16 cellular contexts compared by ENCODE assay signal in genomic region chr11:113684558-113684957, GRCh38. TPM values are rescaled to one million over a fixed set of nuclear protein-coding genes. Genes with fewer than 3 reads are reported as not detected.
DNase-seq lines count a peak whose midpoint lies in the region; ATAC-seq and TF ChIP-seq lines count a peak whose summit lies in the region.
"Had no signal": no experiment of that assay in that cellular context is flagged by ENCODE, and none has a peak within 500 bp of the region (broad histone marks: within the 10 kb centered on the region; RNA-seq: fewer than 3 reads in every experiment).

No MANE protein-coding gene starts in this region.

- no peak for TF ChIP-seq CTCF in Caco-2 (IDR thresholded peaks at IDR 0.05; ENCODE audit: insufficient read depth in 1 of 2, low read depth in 1 of 2, low read length in 1 of 2, severe bottlenecking in 1 of 2, unreplicated experiment in 1 of 2)
- TF ChIP-seq CTCF in fibroblast of the aortic adventitia (IDR thresholded peaks at IDR 0.05; ENCODE audit: insufficient read depth, low read length), result no peak
- no peak for TF ChIP-seq CTCF in lower leg skin (IDR thresholded peaks at IDR 0.05)

- ATAC-seq in sciatic nerve, result peak; percentile 86
- no peak for ATAC-seq in GM18907 (IDR thresholded peaks at IDR 0.05; ENCODE audit: unreplicated experiment)
- ATAC-seq: A549; CD8-positive, alpha-beta T cell; HCT116; HepG2 had no signal

- no peak overlapping the region for H3K4me3 Mint-ChIP-seq in Caco-2 (ENCODE audit: unreplicated experiment)
- H3K4me3 Mint-ChIP-seq: CD14-positive monocyte; CD8-positive, alpha-beta T cell had no signal

- H3K9me3 Mint-ChIP-seq in Caco-2 (ENCODE audit: unreplicated experiment), result no peaks in the 10 kb centered on the region
- H3K9me3 Mint-ChIP-seq: CD14-positive monocyte; CD8-positive, alpha-beta T cell had no signal

- BruUV-seq in Caco-2 (replicated peaks; lab: Mats Ljungman, UMichigan), result no TSS peak

- no peaks in the 10 kb centered on the region for H3K9me3 ChIP-seq in Caco-2
- H3K9me3 ChIP-seq: A549 had no signal

- no peak for TF ChIP-seq POLR2A in lower leg skin (IDR thresholded peaks at IDR 0.05)

- POLR2A ChIA-PET in Caco-2 (lab: Charles Lee), result no interaction called here

- no peaks in the 10 kb centered on the region for H3K27me3 ChIP-seq in Caco-2 (replicated peaks; ENCODE audit: control insufficient read depth, insufficient read depth, low read length)
- no peaks in the 10 kb centered on the region for H3K27me3 ChIP-seq in H7 (ENCODE audit: control insufficient read depth, insufficient read depth, low read length)

- H3K36me3 ChIP-seq in Caco-2 (ENCODE audit: control insufficient read depth, insufficient read depth, low read length) (no peaks in the 10 kb centered on the region), H7 (replicated peaks; ENCODE audit: control insufficient read depth, insufficient read depth, low read length) (no peaks in the 10 kb centered on the region)

- H3K36me3 Mint-ChIP-seq in Caco-2 (ENCODE audit: insufficient read depth, unreplicated experiment), result no peaks in the 10 kb centered on the region
- H3K36me3 Mint-ChIP-seq: CD14-positive monocyte; CD8-positive, alpha-beta T cell had no signal

- intact Hi-C loops in Caco-2 (cut with micrococcal nuclease; ENCODE audit: unreplicated experiment) (no loop called here), sciatic nerve (cut with DNase I) (no loop called here), lower leg skin (cut with DNase I; ENCODE audit: low total_unique reads) (loop anchor here (5.0 kb wide), 1 partner anchor 1083 kb away; no protein-coding TSS in a partner anchor)

- H3K27ac Mint-ChIP-seq in Caco-2 (ENCODE audit: unreplicated experiment), result peak overlapping the region; percentile 18
- H3K27ac Mint-ChIP-seq: CD14-positive monocyte; CD8-positive, alpha-beta T cell had no signal

- peaks cover 13% of the 10 kb centered on the region for H3K4me1 Mint-ChIP-seq in Caco-2 (ENCODE audit: low read depth, unreplicated experiment)
- H3K4me1 Mint-ChIP-seq: CD14-positive monocyte had no signal

- DNase-seq in Caco-2, result no peak
- DNase-seq in H7, result peak; percentile 16
- DNase-seq in fibroblast of the aortic adventitia (ENCODE audit: low read depth), result peak; percentile 18
- no peak for DNase-seq in sciatic nerve (ENCODE audit: low spot score)
- DNase-seq in lower leg skin (ENCODE audit: low spot score in 2 of 2), result no peak
- DNase-seq in SKM-1 treated with dmso at 0.1 percent for 144 hours (lab: John Stamatoyannopoulos, UW; ENCODE audit: unreplicated experiment), result no peak
- DNase-seq: CD8-positive, alpha-beta T cell; COR-L47; DND-41; GDM1 had no signal

- H3K27me3 Mint-ChIP-seq in Caco-2 (ENCODE audit: insufficient read depth, unreplicated experiment), result no peaks in the 10 kb centered on the region

- H3K4me3 ChIP-seq in Caco-2 (ENCODE audit: low read depth, low read length) (no peak overlapping the region), H7 (ENCODE audit: insufficient read depth, low read depth, low read length) (no peak overlapping the region), fibroblast of the aortic adventitia (ENCODE audit: low read depth, low read length) (no peak overlapping the region), lower leg skin (ENCODE audit: low read depth, poor library complexity, severe bottlenecking) (no peak overlapping the region)
- H3K4me3 ChIP-seq: A549 had no signal

- H3K4me1 ChIP-seq in Caco-2, result peaks cover 10% of the 10 kb centered on the region
- H3K4me1 ChIP-seq: A549 had no signal

- 54 to 59% methylated on average over 5 of the region's 5 CpGs for WGBS in lower leg skin, 2 donors

- CTCF ChIA-PET in Caco-2 (lab: Charles Lee), result interaction anchor here (0.9 kb wide), 1 partner anchor 17 kb away, joined by 4 read pairs; no protein-coding TSS in a partner anchor

RNA-seq across cellular contexts. Expression of gene TMPRSS5, which starts 21.6 kb away (rescaled TPM):
- total RNA-seq in Caco-2 (2022) (2.4 and 2.7 TPM in 2 replicates), fibroblast of the aortic adventitia (ENCODE audit: low replicate concordance) (0.09 TPM in 1 of 2 replicates, not detected in the other), sciatic nerve (35.0 TPM), lower leg skin (1 to 10 TPM; 1.1 to 4.2 (median 3.0) TPM)
- 0.21 and 0.44 TPM in 2 replicates for total RNA-seq in H7 (2014; rRNA removed; shearing (Covaris generic))
- total RNA-seq: H4 had no signal

Comparison
In these comparisons a context has a peak if more than half of its experiments do, and no peak if none do; other contexts are left out.
1. DNase-seq: peak in H7 (single experiment) and fibroblast of the aortic adventitia (single experiment); none in Caco-2 (0 of 2), sciatic nerve (single experiment), lower leg skin (0 of 2) and SKM-1 treated with dmso at 0.1 percent for 144 hours (single experiment).